Comparison of ENCODE assay signal across 1 cellular context in genomic region chr6:30102701-30103629, GRCh38.
TF ChIP-seq lines count a peak whose summit lies in the region.

No MANE protein-coding gene starts in this region.

TF ChIP-seq in HepG2, 621 proteins besides CTCF, POLR2A, EP300 and RAD21 (continued from another document and continues in another):
- TF ChIP-seq ZNF318 (CRISPR knock-in tag; IDR thresholded peaks at IDR 0.05) (no peak), MIER2 (CRISPR knock-in tag; IDR thresholded peaks at IDR 0.05) (no peak), KAT2B (IDR thresholded peaks at IDR 0.05; ENCODE audit: borderline replicate concordance, low read depth, low read length) (no peak), MTA1 (CRISPR knock-in tag; IDR thresholded peaks at IDR 0.05; ENCODE audit: borderline replicate concordance) (no peak), PRMT3 (CRISPR knock-in tag; IDR thresholded peaks at IDR 0.05; ENCODE audit: borderline replicate concordance, low read depth) (no peak), NFYC (CRISPR knock-in tag; IDR thresholded peaks at IDR 0.05) (no peak), ZNF569 (CRISPR knock-in tag; IDR thresholded peaks at IDR 0.05; ENCODE audit: borderline replicate concordance) (no peak), REXO4 (CRISPR knock-in tag; IDR thresholded peaks at IDR 0.05; ENCODE audit: borderline replicate concordance) (no peak), MIXL1 (CRISPR knock-in tag; IDR thresholded peaks at IDR 0.05) (peak; percentile 43; the same call in 1 of the 2 replicates), ZFP37 (CRISPR knock-in tag; IDR thresholded peaks at IDR 0.05; ENCODE audit: borderline replicate concordance) (peak; percentile 36; the same call in 1 of the 2 replicates), ZFP91 (CRISPR knock-in tag; IDR thresholded peaks at IDR 0.05; ENCODE audit: borderline replicate concordance) (peak; percentile 63; the same call in 1 of the 2 replicates), CREB3 (CRISPR knock-in tag; IDR thresholded peaks at IDR 0.05) (no peak), HHEX (CRISPR knock-in tag; IDR thresholded peaks at IDR 0.05) (no peak), ZNF225 (CRISPR knock-in tag; IDR thresholded peaks at IDR 0.05) (no peak; the same call in 1 of the 2 replicates), MTF1 (CRISPR knock-in tag; IDR thresholded peaks at IDR 0.05) (no peak), ZNF317 (CRISPR knock-in tag; IDR thresholded peaks at IDR 0.05) (0 out of 2 replicates have a peak, but pooled peaks have one; percentile 32), ZKSCAN5 (CRISPR knock-in tag; IDR thresholded peaks at IDR 0.05) (no peak), ZNF382 (CRISPR knock-in tag; IDR thresholded peaks at IDR 0.05; ENCODE audit: borderline replicate concordance) (no peak), ATF3 (CRISPR knock-in tag; IDR thresholded peaks at IDR 0.05) (0 out of 2 replicates have a peak, but pooled peaks have one; percentile 35), ZBTB4 (CRISPR knock-in tag; IDR thresholded peaks at IDR 0.05; ENCODE audit: borderline replicate concordance) (peak; percentile 65; the same call in 1 of the 2 replicates), TOE1 (CRISPR knock-in tag; IDR thresholded peaks at IDR 0.05) (no peak), TBX2 (CRISPR knock-in tag; IDR thresholded peaks at IDR 0.05; ENCODE audit: borderline replicate concordance) (peak; percentile 34; the same call in 1 of the 2 replicates), AFF4 (CRISPR knock-in tag; IDR thresholded peaks at IDR 0.05) (no peak), ZFP36 (IDR thresholded peaks at IDR 0.05; ENCODE audit: borderline replicate concordance, low read depth, low read length, partially characterized antibody) (no peak), ZMYM2 (CRISPR knock-in tag; IDR thresholded peaks at IDR 0.05) (no peak), GABPA (IDR thresholded peaks at IDR 0.05; ENCODE audit: low read depth, low read length) (peak; percentile 32; the same call in 1 of the 2 replicates), GABPA (CRISPR knock-in tag; IDR thresholded peaks at IDR 0.05; ENCODE audit: low read depth) (peak; percentile 80), ZNF710 (CRISPR knock-in tag; IDR thresholded peaks at IDR 0.05; ENCODE audit: borderline replicate concordance) (no peak), ARID3A (IDR thresholded peaks at IDR 0.05; ENCODE audit: low read depth, low read length) (no peak)
